ENCODE assay signal across 12 cellular contexts in the genomic region with DNA sequence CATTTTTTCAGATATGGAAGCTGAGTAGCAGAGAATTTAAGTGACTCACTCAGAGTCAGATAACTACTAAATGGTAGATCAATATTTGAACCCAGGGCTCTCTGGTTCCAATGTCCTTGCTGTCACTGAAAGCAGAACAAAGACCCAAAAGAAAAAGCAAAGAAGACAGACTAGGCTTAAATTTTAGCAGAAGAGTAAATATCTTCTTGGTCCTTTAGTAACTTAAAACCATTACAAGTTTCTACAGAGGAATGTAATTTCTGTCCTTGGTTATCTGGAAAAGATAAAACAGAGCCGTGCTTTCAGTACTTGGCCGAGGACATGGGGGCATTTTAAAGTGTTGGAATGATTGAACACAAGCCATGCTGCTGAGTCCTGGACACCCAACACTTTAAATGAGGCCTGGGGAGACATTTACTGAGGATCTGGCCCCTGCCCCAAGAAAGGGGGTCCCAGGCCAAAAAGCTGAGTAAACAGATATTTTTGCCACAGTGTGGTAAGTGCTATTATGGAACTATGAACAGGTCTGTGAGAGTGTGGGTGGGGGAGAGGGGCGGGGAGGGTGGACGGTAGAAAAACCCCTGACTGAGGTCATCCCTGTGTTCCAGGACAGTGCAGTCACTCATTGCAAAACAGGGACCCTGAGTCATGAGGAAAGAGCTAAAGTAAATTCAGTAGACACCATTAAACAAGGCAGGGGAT. TPM values are rescaled to one million over a fixed set of nuclear protein-coding genes. Genes with fewer than 3 reads are reported as not detected.
A peak's percentile ranks its signal among the peaks of the same experiment; 100 is the strongest.
DNase-seq lines count a peak whose midpoint lies in the region; ATAC-seq and TF ChIP-seq lines count a peak whose summit lies in the region.
"Had no signal": no experiment of that assay in that cellular context is flagged by ENCODE, and none has a peak within 500 bp of the region (broad histone marks: within the 10 kb centered on the region; RNA-seq: fewer than 3 reads in every experiment).

No MANE protein-coding gene starts in this region.

- no peaks in the 10 kb centered on the region for H3K36me3 ChIP-seq in HEK293 (ENCODE audit: control insufficient read depth in 2 of 2, insufficient read depth in 1 of 2, low read length in 2 of 2)
- no peaks in the 10 kb centered on the region for H3K36me3 ChIP-seq in body of pancreas (replicated peaks in 1 of 2; ENCODE audit: insufficient read depth in 1 of 2, low read depth in 2 of 2)
- no peaks in the 10 kb centered on the region for H3K36me3 ChIP-seq in skeletal muscle tissue (ENCODE audit: control insufficient read depth in 3 of 3, insufficient read depth in 3 of 3, low read length in 3 of 3)

- no peak overlapping the region for H3K4me3 Mint-ChIP-seq in osteocyte (ENCODE audit: unreplicated experiment)
- H3K4me3 Mint-ChIP-seq: neural crest cell had no signal

- H3K27me3 Mint-ChIP-seq in osteocyte (ENCODE audit: unreplicated experiment), result peaks cover 55% of the 10 kb centered on the region

- POLR2A ChIA-PET in HEK293 (lab: Yijun Ruan, JAX), result interaction anchor here (0.5 kb wide), 1 partner anchor 447 kb away, joined by 3 read pairs; no protein-coding TSS in a partner anchor

- no peaks in the 10 kb centered on the region for H3K9me3 ChIP-seq in HEK293 (ENCODE audit: control insufficient read depth, insufficient read depth, low read depth, low read length)
- no peaks in the 10 kb centered on the region for H3K9me3 ChIP-seq in body of pancreas
- no peaks in the 10 kb centered on the region for H3K9me3 ChIP-seq in right cardiac atrium (ENCODE audit: control insufficient read depth, low read length)
- no peaks in the 10 kb centered on the region for H3K9me3 ChIP-seq in skeletal muscle tissue (ENCODE audit: control insufficient read depth in 3 of 3, low read length in 3 of 3)

- H3K27me3 ChIP-seq in body of pancreas (no peaks in the 10 kb centered on the region), right cardiac atrium (ENCODE audit: control insufficient read depth, insufficient read depth) (no peaks in the 10 kb centered on the region), skeletal muscle tissue (ENCODE audit: control insufficient read depth in 3 of 3, insufficient read depth in 3 of 3, low read length in 3 of 3) (peaks cover 0 to 3% (median 0%) of the 10 kb centered on the region in 3 donors)

- WGBS in body of pancreas, 2 donors, result 35 to 36% methylated on average over 4 of the region's 4 CpGs
- WGBS in right cardiac atrium, result 26% methylated on average over 4 of the region's 4 CpGs

- H3K9me3 Mint-ChIP-seq in osteocyte (ENCODE audit: unreplicated experiment), result peaks cover 3% of the 10 kb centered on the region
- H3K9me3 Mint-ChIP-seq: neural crest cell had no signal

- no peak overlapping the region for H3K27ac Mint-ChIP-seq in osteocyte (ENCODE audit: unreplicated experiment)

- no peak for TF ChIP-seq POLR2A in body of pancreas (IDR thresholded peaks at IDR 0.05)

- H3K27ac ChIP-seq in HEK293 (ENCODE audit: extremely low read depth, low read depth, low read length) (no peak overlapping the region), body of pancreas (peak overlapping the region in 2 of 4 donors; percentile 29 to 44), right cardiac atrium (ENCODE audit: low read length) (peak overlapping the region; percentile 77), skeletal muscle tissue (ENCODE audit: low read depth, low read length) (peak overlapping the region; percentile 36)

- no peaks in the 10 kb centered on the region for H3K36me3 Mint-ChIP-seq in osteocyte (ENCODE audit: unreplicated experiment)

- no peaks in the 10 kb centered on the region for H3K4me1 Mint-ChIP-seq in osteocyte (ENCODE audit: unreplicated experiment)

- TF ChIP-seq CTCF in HEK293 (tag by site-specific recombination; IDR thresholded peaks at IDR 0.05) (no peak), body of pancreas (IDR thresholded peaks at IDR 0.05) (no peak), osteocyte (IDR thresholded peaks at IDR 0.05) (no peak)

- ATAC-seq in body of pancreas (peak; percentile 50), right cardiac atrium (peak; percentile 64 to 82)
- ATAC-seq: HCT116, Panc1 had no signal

- DNase-seq in body of pancreas, result peak in 1 of 4 donors; percentile 19
- DNase-seq in right cardiac atrium, result no peak
- no peak for DNase-seq in activated effector memory CD4-positive, alpha-beta T cell treated with Interleukin-2 at 50 U/mL for 16 hours
- DNase-seq in osteocyte (ENCODE audit: extremely low spot score, unreplicated experiment), result no peak
- DNase-seq in KG1 (lab: John Stamatoyannopoulos, UW), result no peak
- DNase-seq: NCI-H2081; stimulated activated naive CD4-positive, alpha-beta T cell treated with Interleukin-2 at 50 U/mL for 16 hours had no signal

- H3K4me1 ChIP-seq in HEK293 (ENCODE audit: control insufficient read depth, insufficient read depth, low read length) (no peaks in the 10 kb centered on the region), body of pancreas (peaks cover 16% of the 10 kb centered on the region), right cardiac atrium (ENCODE audit: control insufficient read depth, insufficient read depth, low read length) (peaks cover 4% of the 10 kb centered on the region), skeletal muscle tissue (ENCODE audit: control insufficient read depth in 3 of 3, insufficient read depth in 3 of 3, low read length in 3 of 3) (peaks cover 5 to 7% (median 6%) of the 10 kb centered on the region in 3 donors)

- H3K9ac ChIP-seq in skeletal muscle tissue (ENCODE audit: low read depth in 1 of 3, low read length in 3 of 3), result no peak overlapping the region

- CTCF ChIA-PET in HEK293 (lab: Yijun Ruan, JAX), result interaction anchor here (0.6 to 0.7 kb wide), 2 partner anchors 19 to 38 kb away, joined by 3 read pairs; no protein-coding TSS in a partner anchor

- H3K4me3 ChIP-seq in HEK293 (ENCODE audit: low read depth, low read length) (no peak overlapping the region), body of pancreas (no peak overlapping the region), right cardiac atrium (ENCODE audit: low read length) (no peak overlapping the region), skeletal muscle tissue (ENCODE audit: low read length in 3 of 3) (no peak overlapping the region)

- intact Hi-C loops in body of pancreas (cut with DNase I) (no loop called here), right cardiac atrium (cut with DNase I) (no loop called here)

TF ChIP-seq in HEK293, 187 proteins besides CTCF, POLR2A, EP300 and RAD21 (continues in another document):
- no peak for TF ChIP-seq PRDM1 (tag by site-specific recombination; IDR thresholded peaks at IDR 0.05)
- TF ChIP-seq, protein P1, sequence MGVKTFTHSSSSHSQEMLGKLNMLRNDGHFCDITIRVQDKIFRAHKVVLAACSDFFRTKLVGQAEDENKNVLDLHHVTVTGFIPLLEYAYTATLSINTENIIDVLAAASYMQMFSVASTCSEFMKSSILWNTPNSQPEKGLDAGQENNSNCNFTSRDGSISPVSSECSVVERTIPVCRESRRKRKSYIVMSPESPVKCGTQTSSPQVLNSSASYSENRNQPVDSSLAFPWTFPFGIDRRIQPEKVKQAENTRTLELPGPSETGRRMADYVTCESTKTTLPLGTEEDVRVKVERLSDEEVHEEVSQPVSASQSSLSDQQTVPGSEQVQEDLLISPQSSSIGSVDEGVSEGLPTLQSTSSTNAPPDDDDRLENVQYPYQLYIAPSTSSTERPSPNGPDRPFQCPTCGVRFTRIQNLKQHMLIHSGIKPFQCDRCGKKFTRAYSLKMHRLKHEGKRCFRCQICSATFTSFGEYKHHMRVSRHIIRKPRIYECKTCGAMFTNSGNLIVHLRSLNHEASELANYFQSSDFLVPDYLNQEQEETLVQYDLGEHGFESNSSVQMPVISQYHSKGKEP (tag by site-specific recombination; IDR thresholded peaks at IDR 0.05), result no peak
- TF ChIP-seq, protein P2, sequence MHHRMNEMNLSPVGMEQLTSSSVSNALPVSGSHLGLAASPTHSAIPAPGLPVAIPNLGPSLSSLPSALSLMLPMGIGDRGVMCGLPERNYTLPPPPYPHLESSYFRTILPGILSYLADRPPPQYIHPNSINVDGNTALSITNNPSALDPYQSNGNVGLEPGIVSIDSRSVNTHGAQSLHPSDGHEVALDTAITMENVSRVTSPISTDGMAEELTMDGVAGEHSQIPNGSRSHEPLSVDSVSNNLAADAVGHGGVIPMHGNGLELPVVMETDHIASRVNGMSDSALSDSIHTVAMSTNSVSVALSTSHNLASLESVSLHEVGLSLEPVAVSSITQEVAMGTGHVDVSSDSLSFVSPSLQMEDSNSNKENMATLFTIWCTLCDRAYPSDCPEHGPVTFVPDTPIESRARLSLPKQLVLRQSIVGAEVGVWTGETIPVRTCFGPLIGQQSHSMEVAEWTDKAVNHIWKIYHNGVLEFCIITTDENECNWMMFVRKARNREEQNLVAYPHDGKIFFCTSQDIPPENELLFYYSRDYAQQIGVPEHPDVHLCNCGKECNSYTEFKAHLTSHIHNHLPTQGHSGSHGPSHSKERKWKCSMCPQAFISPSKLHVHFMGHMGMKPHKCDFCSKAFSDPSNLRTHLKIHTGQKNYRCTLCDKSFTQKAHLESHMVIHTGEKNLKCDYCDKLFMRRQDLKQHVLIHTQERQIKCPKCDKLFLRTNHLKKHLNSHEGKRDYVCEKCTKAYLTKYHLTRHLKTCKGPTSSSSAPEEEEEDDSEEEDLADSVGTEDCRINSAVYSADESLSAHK (tag by site-specific recombination; IDR thresholded peaks at IDR 0.05), result no peak
- 0 out of 2 replicates have a peak, but pooled peaks have one; percentile 43 for TF ChIP-seq ZNF600 (tag by site-specific recombination; IDR thresholded peaks at IDR 0.05)
- no peak for TF ChIP-seq ZNF48 (tag by site-specific recombination; IDR thresholded peaks at IDR 0.05)
- TF ChIP-seq ZNF114 (tag by site-specific recombination; IDR thresholded peaks at IDR 0.05), result no peak
- TF ChIP-seq, protein P3, sequence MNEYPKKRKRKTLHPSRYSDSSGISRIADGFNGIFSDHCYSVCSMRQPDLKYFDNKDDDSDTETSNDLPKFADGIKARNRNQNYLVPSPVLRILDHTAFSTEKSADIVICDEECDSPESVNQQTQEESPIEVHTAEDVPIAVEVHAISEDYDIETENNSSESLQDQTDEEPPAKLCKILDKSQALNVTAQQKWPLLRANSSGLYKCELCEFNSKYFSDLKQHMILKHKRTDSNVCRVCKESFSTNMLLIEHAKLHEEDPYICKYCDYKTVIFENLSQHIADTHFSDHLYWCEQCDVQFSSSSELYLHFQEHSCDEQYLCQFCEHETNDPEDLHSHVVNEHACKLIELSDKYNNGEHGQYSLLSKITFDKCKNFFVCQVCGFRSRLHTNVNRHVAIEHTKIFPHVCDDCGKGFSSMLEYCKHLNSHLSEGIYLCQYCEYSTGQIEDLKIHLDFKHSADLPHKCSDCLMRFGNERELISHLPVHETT (tag by site-specific recombination; IDR thresholded peaks at IDR 0.05), result no peak
- TF ChIP-seq BCL11A (tag by site-specific recombination; IDR thresholded peaks at IDR 0.05; ENCODE audit: low read depth), result no peak
- TF ChIP-seq ZFHX2 (tag by site-specific recombination; conservative IDR thresholded peaks at IDR 0.05), result peak; percentile 40; the same call in 1 of the 2 replicates
- no peak for TF ChIP-seq ZNF132 (tag by site-specific recombination; IDR thresholded peaks at IDR 0.05; ENCODE audit: borderline replicate concordance)

RNA-seq across cellular contexts. Expression of a gene that starts 18.5 kb away (rescaled TPM):
- 10 to 100 TPM in 1 of 2 donors, 1 to 10 TPM in 1; 6.3 to 10.9 TPM for total RNA-seq in body of pancreas
- 10 to 100 TPM; 45.5 to 59.1 (median 56.5) TPM for total RNA-seq in right cardiac atrium
- polyA plus RNA-seq in right cardiac atrium, result 30.0 TPM
- total RNA-seq in skeletal muscle tissue, result 23.0 TPM
- total RNA-seq in osteocyte, result 39.9 and 42.6 TPM in 2 replicates
